10 cellular contexts compared by ENCODE assay signal in genomic region chr2:42925742-42926437, GRCh38.
DNase-seq lines count a peak whose midpoint lies in the region; ATAC-seq and TF ChIP-seq lines count a peak whose summit lies in the region.
"Had no signal": no experiment of that assay in that cellular context is flagged by ENCODE, and none has a peak within 500 bp of the region (broad histone marks: within the 10 kb centered on the region; RNA-seq: fewer than 3 reads in every experiment).

No MANE protein-coding gene starts in this region.

- TF ChIP-seq CTCF in omental fat pad (IDR thresholded peaks at IDR 0.05) = no peak

- H3K27ac ChIP-seq in neuronal stem cell (replicated peaks; ENCODE audit: low read length) = peak overlapping the region; percentile 98

- no CpG with 5 or more reads among the region's 12 CpGs for WGBS in neuronal stem cell (ENCODE audit: extremely low coverage in 2 of 2, insufficient read length in 2 of 2, insufficient replicate concordance in 1 of 2), 2 donors

- H3K27me3 ChIP-seq in neuronal stem cell (ENCODE audit: control insufficient read depth in 3 of 3, insufficient read depth in 3 of 3, low read depth in 1 of 3, low read length in 3 of 3) = no peaks in the 10 kb centered on the region

- no peak overlapping the region for H3K4me3 ChIP-seq in neuronal stem cell (ENCODE audit: low read length in 2 of 2)

- peak overlapping the region; percentile 4 for H3K4ac ChIP-seq in neuronal stem cell (ENCODE audit: low read length)

- no peak overlapping the region for H4K91ac ChIP-seq in neuronal stem cell (ENCODE audit: low read depth, low read length, poor library complexity)

- H2BK5ac ChIP-seq in neuronal stem cell (ENCODE audit: low read length) = peak overlapping the region; percentile 87

- H2AK5ac ChIP-seq in neuronal stem cell (ENCODE audit: low read depth, low read length) = peak overlapping the region; percentile 56

- peak overlapping the region; percentile 89 for H2AFZ ChIP-seq in neuronal stem cell (ENCODE audit: low read length)

- peak; percentile 23 for ATAC-seq in Right ventricle myocardium inferior
- no peak for ATAC-seq in omental fat pad (ENCODE audit: low FRiP score)

- H3K18ac ChIP-seq in neuronal stem cell (ENCODE audit: low read length) = peak overlapping the region; percentile 95

- peak overlapping the region; percentile 90 for H2BK120ac ChIP-seq in neuronal stem cell (ENCODE audit: low read depth, low read length)

- no peak overlapping the region for H3K23ac ChIP-seq in neuronal stem cell (ENCODE audit: low read depth, low read length, poor library complexity)

- H3K9me3 ChIP-seq in neuronal stem cell (replicated peaks in 1 of 2; ENCODE audit: control insufficient read depth in 2 of 2, insufficient read depth in 1 of 2, low read depth in 1 of 2, low read length in 2 of 2) = no peaks in the 10 kb centered on the region

- H3K14ac ChIP-seq in neuronal stem cell (ENCODE audit: low read length) = no peak overlapping the region

- peaks cover 68 to 72% of the 10 kb centered on the region in 2 donors for H3K4me1 ChIP-seq in neuronal stem cell (ENCODE audit: control insufficient read depth in 2 of 2, insufficient read depth in 1 of 2, low read depth in 1 of 2, low read length in 2 of 2)

- no peak overlapping the region for H4K8ac ChIP-seq in neuronal stem cell (ENCODE audit: low read depth, low read length)

- H3K4me2 ChIP-seq in neuronal stem cell (ENCODE audit: insufficient read depth, low read length, poor library complexity, severe bottlenecking) = no peak overlapping the region

- peak overlapping the region; percentile 59 for H2BK15ac ChIP-seq in neuronal stem cell (ENCODE audit: low read length)

- H3K36me3 ChIP-seq in neuronal stem cell (replicated peaks in 1 of 2; ENCODE audit: control insufficient read depth in 2 of 2, insufficient read depth in 2 of 2, low read length in 2 of 2) = no peaks in the 10 kb centered on the region

- DNase-seq in Right ventricle myocardium inferior (ENCODE audit: missing footprints) (peak; percentile 74), cardiac septum (ENCODE audit: low spot score) (no peak), fibroblast of peridontal ligament (ENCODE audit: extremely low read depth) (peak; percentile 65), neuronal stem cell (ENCODE audit: low spot score) (no peak), SHP77 (lab: John Stamatoyannopoulos, UW) (no peak), NOMO-1 (lab: John Stamatoyannopoulos, UW; ENCODE audit: unreplicated experiment in 2 of 2) (no peak), omental fat pad (ENCODE audit: low spot score) (no peak)
- no peak for DNase-seq in stimulated activated CD4-positive, alpha-beta T cell treated with anti-CD3 and anti-CD28 coated beads, Interleukin-4, amount 100 ng/mL, for 24 hours
- DNase-seq: CD4-positive, alpha-beta T cell; naive B cell had no signal

- intact Hi-C loops in Right ventricle myocardium inferior (cut with DNase I) (loop anchor here (2.0 kb wide), 1 partner anchor 45 kb away; no protein-coding TSS in a partner anchor), cardiac septum (cut with DNase I) (loop anchor here (2.0 kb wide), 3 partner anchors 33 to 59 kb away; no protein-coding TSS in a partner anchor)

- no peaks in the 10 kb centered on the region for H3K79me1 ChIP-seq in neuronal stem cell (ENCODE audit: low read depth, low read length)

- H3K9ac ChIP-seq in neuronal stem cell (ENCODE audit: low read depth, low read length, poor library complexity) = no peak overlapping the region

- peak overlapping the region; percentile 93 for H2BK12ac ChIP-seq in neuronal stem cell (ENCODE audit: low read length)

Comparison
In these comparisons a context has a peak if more than half of its experiments do, and no peak if none do; other contexts are left out.
1. DNase-seq: peak in Right ventricle myocardium inferior (single experiment) and fibroblast of peridontal ligament (single experiment); none in cardiac septum (single experiment), neuronal stem cell (single experiment), stimulated activated CD4-positive, alpha-beta T cell treated with anti-CD3 and anti-CD28 coated beads, Interleukin-4, amount 100 ng/mL, for 24 hours (single experiment), SHP77 (0 of 2), NOMO-1 (0 of 2) and omental fat pad (single experiment).